Comparison of ENCODE assay signal across 9 cellular contexts in genomic region chr20:19903168-19903676, GRCh38.
DNase-seq lines count a peak whose midpoint lies in the region; ATAC-seq lines count a peak whose summit lies in the region.
"Had no signal": no experiment of that assay in that cellular context is flagged by ENCODE, and none has a peak within 500 bp of the region (broad histone marks: within the 10 kb centered on the region; RNA-seq: fewer than 3 reads in every experiment).

No MANE protein-coding gene starts in this region.

- ATAC-seq in GM18498 (IDR thresholded peaks at IDR 0.05; ENCODE audit: unreplicated experiment) = peak; percentile 74
- peak; percentile 69 for ATAC-seq in HG03442 (IDR thresholded peaks at IDR 0.05; ENCODE audit: unreplicated experiment)
- ATAC-seq in left lobe of liver = peak; percentile 59
- no peak for ATAC-seq in HG03439 (IDR thresholded peaks at IDR 0.05; ENCODE audit: unreplicated experiment)
- ATAC-seq: T-cell had no signal

- H3K4me1 Mint-ChIP-seq in activated naive CD4-positive, alpha-beta T cell treated with anti-CD3 and anti-CD28 coated beads, Interleukin-2, amount 10 ng/mL, durations not matched to agents 7 days and 5 days = no peaks in the 10 kb centered on the region

- DNase-seq in SIG-M5 treated with dmso at 0.1 percent for 504 hours (lab: John Stamatoyannopoulos, UW; ENCODE audit: unreplicated experiment) = peak; percentile 97
- DNase-seq in left lobe of liver (ENCODE audit: low spot score) = no peak
- DNase-seq in activated CD4-positive, alpha-beta T cell treated with anti-CD3 and anti-CD28 coated beads, Interleukin-2, amount 50 U/mL, for 48 hours = no peak
- no peak for DNase-seq in activated naive CD4-positive, alpha-beta T cell treated with anti-CD3 and anti-CD28 coated beads, Interleukin-2, amount 10 ng/mL, durations not matched to agents 7 days and 5 days
- no peak for DNase-seq in activated CD8-positive, alpha-beta memory T cell treated with anti-CD3 and anti-CD28 coated beads for 24 hours

- no peak overlapping the region for H3K4me3 Mint-ChIP-seq in activated naive CD4-positive, alpha-beta T cell treated with anti-CD3 and anti-CD28 coated beads, Interleukin-2, amount 10 ng/mL, durations not matched to agents 7 days and 5 days
- H3K4me3 Mint-ChIP-seq: T-cell had no signal

- H3K27ac Mint-ChIP-seq in activated naive CD4-positive, alpha-beta T cell treated with anti-CD3 and anti-CD28 coated beads, Interleukin-2, amount 10 ng/mL, durations not matched to agents 7 days and 5 days = no peak overlapping the region
- H3K27ac Mint-ChIP-seq: T-cell had no signal

- peaks cover 4% of the 10 kb centered on the region for H3K27me3 Mint-ChIP-seq in activated naive CD4-positive, alpha-beta T cell treated with anti-CD3 and anti-CD28 coated beads, Interleukin-2, amount 10 ng/mL, durations not matched to agents 7 days and 5 days

- peaks cover 13% of the 10 kb centered on the region for H3K9me3 Mint-ChIP-seq in activated naive CD4-positive, alpha-beta T cell treated with anti-CD3 and anti-CD28 coated beads, Interleukin-2, amount 10 ng/mL, durations not matched to agents 7 days and 5 days

- CTCF ChIA-PET in activated naive CD4-positive, alpha-beta T cell treated with anti-CD3 and anti-CD28 coated beads, Interleukin-2, amount 10 ng/mL, durations not matched to agents 7 days and 5 days (lab: Charles Lee) = interaction anchor here (0.8 kb wide), 1 partner anchor 91 kb away, joined by 3 read pairs; no protein-coding TSS in a partner anchor

- no peaks in the 10 kb centered on the region for H3K36me3 Mint-ChIP-seq in activated naive CD4-positive, alpha-beta T cell treated with anti-CD3 and anti-CD28 coated beads, Interleukin-2, amount 10 ng/mL, durations not matched to agents 7 days and 5 days
- H3K36me3 Mint-ChIP-seq: T-cell had no signal
